In the genomic region with DNA sequence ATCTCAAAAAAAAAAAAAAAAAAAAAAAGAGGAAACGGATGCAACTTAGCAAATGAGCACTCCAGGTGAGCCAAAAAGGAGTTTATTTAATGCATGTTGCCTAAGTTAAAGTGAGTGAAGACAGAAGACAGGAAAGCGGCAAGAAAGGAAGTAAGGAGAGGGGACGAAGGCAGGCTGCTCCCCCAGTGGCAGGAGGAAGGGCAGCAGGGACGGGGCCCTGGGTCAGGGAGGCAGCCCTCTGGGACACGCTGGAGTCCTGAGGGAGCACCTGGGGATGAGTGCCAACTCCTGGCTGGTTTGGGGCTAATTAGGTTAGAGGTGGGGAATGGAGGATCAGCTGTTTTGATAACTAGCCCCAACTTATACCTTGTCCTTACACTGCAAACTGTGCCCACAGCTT, we compare ENCODE assay signal across 12 cellular contexts. TPM values are rescaled to one million over a fixed set of nuclear protein-coding genes. Genes with fewer than 3 reads are reported as not detected.
DNase-seq lines count a peak whose midpoint lies in the region; ATAC-seq and TF ChIP-seq lines count a peak whose summit lies in the region.
"Had no signal": no experiment of that assay in that cellular context is flagged by ENCODE, and none has a peak within 500 bp of the region (broad histone marks: within the 10 kb centered on the region; RNA-seq: fewer than 3 reads in every experiment).

No MANE protein-coding gene starts in this region.

- no peaks in the 10 kb centered on the region for H3K36me3 Mint-ChIP-seq in T-helper 17 cell (ENCODE audit: low read depth)
- no peaks in the 10 kb centered on the region for H3K36me3 Mint-ChIP-seq in activated naive CD4-positive, alpha-beta T cell treated with anti-CD3 and anti-CD28 coated beads, Interleukin-2, amount 10 ng/mL, durations not matched to agents 7 days and 5 days

- peak overlapping the region; percentile 56 for H3K27ac Mint-ChIP-seq in T-helper 17 cell
- H3K27ac Mint-ChIP-seq in activated naive CD4-positive, alpha-beta T cell treated with anti-CD3 and anti-CD28 coated beads, Interleukin-2, amount 10 ng/mL, durations not matched to agents 7 days and 5 days = no peak overlapping the region
- H3K27ac Mint-ChIP-seq: activated CD4-positive, alpha-beta memory T cell treated with anti-CD3 and anti-CD28 coated beads, Interleukin-2, amount 10 ng/mL, durations not matched to agents 7 days and 5 days had no signal

- CTCF ChIA-PET in activated naive CD4-positive, alpha-beta T cell treated with anti-CD3 and anti-CD28 coated beads, Interleukin-2, amount 10 ng/mL, durations not matched to agents 7 days and 5 days (lab: Charles Lee) = interaction anchor here (0.6 to 1.1 kb wide), 2 partner anchors 9 to 55 kb away, joined by 3 to 4 read pairs; no protein-coding TSS in a partner anchor

- H3K9me3 Mint-ChIP-seq in activated naive CD4-positive, alpha-beta T cell treated with anti-CD3 and anti-CD28 coated beads, Interleukin-2, amount 10 ng/mL, durations not matched to agents 7 days and 5 days = no peaks in the 10 kb centered on the region
- H3K9me3 Mint-ChIP-seq: activated CD4-positive, alpha-beta memory T cell treated with anti-CD3 and anti-CD28 coated beads, Interleukin-2, amount 10 ng/mL, durations not matched to agents 7 days and 5 days had no signal

- H3K4me3 ChIP-seq in kidney epithelial cell (ENCODE audit: low read depth, low read length) = no peak overlapping the region
- H3K4me3 ChIP-seq: lung, stomach had no signal

- peak; percentile 46 for ATAC-seq in HG03354 (IDR thresholded peaks at IDR 0.05; ENCODE audit: poor library complexity, severe bottlenecking, unreplicated experiment)
- ATAC-seq in T-helper 17 cell = no peak

- TF ChIP-seq CTCF in kidney epithelial cell (IDR thresholded peaks at IDR 0.05; ENCODE audit: insufficient read depth, low read length, poor library complexity, severe bottlenecking) = peak; percentile 22

- H3K9me3 ChIP-seq in T-helper 17 cell (ENCODE audit: control insufficient read depth, low read length, poor library complexity, severe bottlenecking) = no peaks in the 10 kb centered on the region
- H3K9me3 ChIP-seq: stomach had no signal

- DNase-seq in D341Med (ENCODE audit: low spot score) (peak; percentile 59), T-helper 17 cell (no peak), kidney epithelial cell (ENCODE audit: low read depth) (no peak), GOT3 (lab: John Stamatoyannopoulos, UW) (no peak), H4 (ENCODE audit: low spot score) (no peak)
- DNase-seq in activated naive CD4-positive, alpha-beta T cell treated with anti-CD3 and anti-CD28 coated beads, Interleukin-2, amount 50 U/mL, for 16 hours = no peak
- DNase-seq in activated naive CD4-positive, alpha-beta T cell treated with anti-CD3 and anti-CD28 coated beads, Interleukin-2, amount 10 ng/mL, durations not matched to agents 7 days and 5 days = no peak
- DNase-seq: activated CD4-positive, alpha-beta memory T cell treated with anti-CD3 and anti-CD28 coated beads, Interleukin-2, amount 10 ng/mL, durations not matched to agents 7 days and 5 days; anterior cingulate cortex; stomach had no signal

- peaks cover 2% of the 10 kb centered on the region for H3K27me3 ChIP-seq in kidney epithelial cell (ENCODE audit: control insufficient read depth, insufficient read depth, low read length)
- H3K27me3 ChIP-seq: stomach had no signal

- H3K27me3 Mint-ChIP-seq in T-helper 17 cell = no peaks in the 10 kb centered on the region
- H3K27me3 Mint-ChIP-seq in activated naive CD4-positive, alpha-beta T cell treated with anti-CD3 and anti-CD28 coated beads, Interleukin-2, amount 10 ng/mL, durations not matched to agents 7 days and 5 days = peaks cover 10% of the 10 kb centered on the region
- H3K27me3 Mint-ChIP-seq: activated CD4-positive, alpha-beta memory T cell treated with anti-CD3 and anti-CD28 coated beads, Interleukin-2, amount 10 ng/mL, durations not matched to agents 7 days and 5 days had no signal

- no peaks in the 10 kb centered on the region for H3K36me3 ChIP-seq in kidney epithelial cell (ENCODE audit: control insufficient read depth, insufficient read depth, low read length)
- H3K36me3 ChIP-seq: stomach had no signal

- H3K4me1 Mint-ChIP-seq in T-helper 17 cell = peaks cover 9% of the 10 kb centered on the region
- peaks cover 9% of the 10 kb centered on the region for H3K4me1 Mint-ChIP-seq in activated naive CD4-positive, alpha-beta T cell treated with anti-CD3 and anti-CD28 coated beads, Interleukin-2, amount 10 ng/mL, durations not matched to agents 7 days and 5 days

- no peak overlapping the region for H3K4me3 Mint-ChIP-seq in T-helper 17 cell
- no peak overlapping the region for H3K4me3 Mint-ChIP-seq in activated naive CD4-positive, alpha-beta T cell treated with anti-CD3 and anti-CD28 coated beads, Interleukin-2, amount 10 ng/mL, durations not matched to agents 7 days and 5 days
- H3K4me3 Mint-ChIP-seq: activated CD4-positive, alpha-beta memory T cell treated with anti-CD3 and anti-CD28 coated beads, Interleukin-2, amount 10 ng/mL, durations not matched to agents 7 days and 5 days had no signal

RNA-seq across cellular contexts. Expression of gene SPTLC2, which starts 37.0 kb away (rescaled TPM):
- total RNA-seq in T-helper 17 cell (10 to 100 TPM; 22.0 to 22.3 TPM), kidney epithelial cell (31.4 and 33.0 TPM in 2 replicates)
- total RNA-seq in H4 (2014; rRNA removed; shearing (Covaris generic)) = 10.4 and 14.7 TPM in 2 replicates

RNA-seq across cellular contexts. Expression of gene ALKBH1, which starts 54.4 kb away (rescaled TPM):
- 10 to 100 TPM in 1 of 2 donors, 1 to 10 TPM in 1; 8.8 to 10.6 TPM for total RNA-seq in T-helper 17 cell
- total RNA-seq in kidney epithelial cell = 12.0 and 12.9 TPM in 2 replicates
- 20.0 and 20.3 TPM in 2 replicates for total RNA-seq in H4 (2014; rRNA removed; shearing (Covaris generic))

RNA-seq across cellular contexts. Expression of gene SLIRP, which starts 54.4 kb away (rescaled TPM):
- total RNA-seq in T-helper 17 cell = 10 to 100 TPM; 37.7 to 43.9 TPM
- 186 and 260 TPM in 2 replicates for total RNA-seq in kidney epithelial cell
- total RNA-seq in H4 (2014; rRNA removed; shearing (Covaris generic)) = 508 and 814 TPM in 2 replicates
